Comparison of ENCODE assay signal across 20 cellular contexts in the genomic region with DNA sequence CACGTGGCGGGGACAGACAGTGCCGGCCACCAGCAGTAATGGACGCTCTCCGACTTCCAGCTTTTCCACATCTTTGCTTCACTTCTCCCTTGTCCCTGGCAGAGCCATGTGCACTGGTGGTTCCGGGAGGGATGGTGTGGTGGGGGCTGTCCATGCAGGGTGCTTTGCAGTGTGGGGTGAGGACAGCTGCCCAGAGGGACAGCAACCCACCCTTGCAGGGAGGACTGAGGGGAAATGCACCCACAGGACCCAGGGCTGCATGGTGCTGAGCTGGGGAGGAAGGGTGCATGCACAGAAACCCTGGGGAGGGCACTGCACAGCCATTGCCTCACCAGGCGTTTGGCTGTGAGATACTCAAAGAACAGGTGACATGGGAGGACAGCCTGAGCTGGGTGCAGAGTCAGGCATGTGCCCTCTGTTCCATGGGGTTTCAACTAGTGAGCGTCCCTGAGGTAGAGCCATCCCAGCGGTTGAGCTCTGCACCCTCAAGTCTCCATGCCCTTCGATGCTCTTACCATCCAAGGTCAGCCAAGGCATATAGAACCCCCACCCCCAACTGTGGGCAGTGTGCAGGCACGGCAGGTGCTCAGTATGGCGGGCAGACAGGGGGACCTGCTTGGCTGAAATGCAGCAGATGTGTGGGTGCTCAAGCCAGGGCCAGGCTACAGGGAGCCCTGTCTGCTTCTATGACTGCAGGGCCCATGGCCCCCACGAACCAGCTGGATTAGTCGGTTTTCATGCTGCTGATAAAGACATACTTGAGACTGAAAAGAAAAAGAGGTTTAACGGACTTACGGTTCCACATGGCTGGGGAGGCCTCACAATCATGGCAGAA.
"Had no signal": no experiment of that assay in that cellular context is flagged by ENCODE, and none has a peak within 500 bp of the region (broad histone marks: within the 10 kb centered on the region; RNA-seq: fewer than 3 reads in every experiment).

No MANE protein-coding gene starts in this region.

- H3K9me3 ChIP-seq: prostate gland, right atrium auricular region had no signal

- H3K36me3 Mint-ChIP-seq: activated naive CD8-positive, alpha-beta T cell treated with anti-CD3 and anti-CD28 coated beads, Interleukin-2, amount 10 ng/mL, durations not matched to agents 7 days and 5 days; T-cell had no signal

- H3K27ac Mint-ChIP-seq: activated CD8-positive, alpha-beta T cell treated with anti-CD3 and anti-CD28 coated beads, Interleukin-2, amount 10 ng/mL, durations not matched to agents 7 days and 5 days; activated naive CD8-positive, alpha-beta T cell treated with anti-CD3 and anti-CD28 coated beads, Interleukin-2, amount 10 ng/mL, durations not matched to agents 7 days and 5 days; activated T-cell treated with anti-CD3 and anti-CD28 coated beads, Interleukin-2, amount 50 U/mL, for 24 hours; activated T-helper 2 cell treated with anti-CD3 and anti-CD28 coated beads, Interferon-gamma antibody, Interleukin-2, Interleukin-4, amounts not matched to agents 10 μg/mL and 5 μg/mL and 100 μg/mL, durations not matched to agents 14 hours and 24 hours and 36 hours; mesothelial cell of epicardium; nephron progenitor cell; T-cell had no signal

- H3K27me3 ChIP-seq: right atrium auricular region had no signal

- ATAC-seq: activated CD8-positive, alpha-beta T cell treated with anti-CD3 and anti-CD28 coated beads, Interleukin-2, amount 10 ng/mL, durations not matched to agents 7 days and 5 days; left colon; T-cell had no signal

- H3K27me3 Mint-ChIP-seq: activated CD4-positive, alpha-beta T cell treated with anti-CD3 and anti-CD28 coated beads, Interleukin-2, amount 10 ng/mL, durations not matched to agents 7 days and 5 days; activated naive CD8-positive, alpha-beta T cell treated with anti-CD3 and anti-CD28 coated beads, Interleukin-2, amount 10 ng/mL, durations not matched to agents 7 days and 5 days had no signal

- H3K9me3 Mint-ChIP-seq: activated CD4-positive, alpha-beta T cell treated with anti-CD3 and anti-CD28 coated beads, Interleukin-2, amount 10 ng/mL, durations not matched to agents 7 days and 5 days; activated T-cell treated with anti-CD3 and anti-CD28 coated beads, Interleukin-2, amount 50 U/mL, for 24 hours; mesothelial cell of epicardium; nephron progenitor cell; T-cell had no signal

- H3K4me1 Mint-ChIP-seq: activated CD4-positive, alpha-beta T cell treated with anti-CD3 and anti-CD28 coated beads, Interleukin-2, amount 10 ng/mL, durations not matched to agents 7 days and 5 days; activated naive CD8-positive, alpha-beta T cell treated with anti-CD3 and anti-CD28 coated beads, Interleukin-2, amount 10 ng/mL, durations not matched to agents 7 days and 5 days; T-cell had no signal

- H3K4me3 Mint-ChIP-seq: activated CD4-positive, alpha-beta T cell treated with anti-CD3 and anti-CD28 coated beads, Interleukin-2, amount 10 ng/mL, durations not matched to agents 7 days and 5 days; activated CD8-positive, alpha-beta T cell treated with anti-CD3 and anti-CD28 coated beads, Interleukin-2, amount 10 ng/mL, durations not matched to agents 7 days and 5 days; activated naive CD8-positive, alpha-beta T cell treated with anti-CD3 and anti-CD28 coated beads, Interleukin-2, amount 10 ng/mL, durations not matched to agents 7 days and 5 days; activated T-cell treated with anti-CD3 and anti-CD28 coated beads, Interleukin-2, amount 50 U/mL, for 24 hours; mesothelial cell of epicardium; nephron progenitor cell; T-cell had no signal

- H3K4me1 ChIP-seq: prostate gland had no signal

- H3K36me3 ChIP-seq: prostate gland, right atrium auricular region had no signal

- H3K4me3 ChIP-seq: dorsolateral prefrontal cortex, prostate gland, right atrium auricular region, skin epidermis had no signal

- DNase-seq: activated CD4-positive, alpha-beta T cell treated with anti-CD3 and anti-CD28 coated beads, Interleukin-2, amount 10 ng/mL, durations not matched to agents 7 days and 5 days; activated CD4-positive, CD25-positive, alpha-beta regulatory T cell; activated CD8-positive, alpha-beta T cell treated with anti-CD3 and anti-CD28 coated beads, Interleukin-2, amount 10 ng/mL, durations not matched to agents 7 days and 5 days; activated naive CD4-positive, alpha-beta T cell treated with Interleukin-2 at 50 U/mL for 16 hours; activated naive CD8-positive, alpha-beta T cell treated with anti-CD3 and anti-CD28 coated beads, Interleukin-2, amount 10 ng/mL, durations not matched to agents 7 days and 5 days; activated T-cell treated with anti-CD3 and anti-CD28 coated beads, Interleukin-2, amount 50 U/mL, for 24 hours; amygdala; dorsolateral prefrontal cortex; foreskin fibroblast; islet precursor cell; left colon; nephron progenitor cell; stimulated activated CD4-positive, alpha-beta T cell treated with anti-CD3 and anti-CD28 coated beads, Interleukin-15, amount 100 ng/mL, for 24 hours; stimulated activated CD4-positive, alpha-beta T cell treated with anti-CD3 and anti-CD28 coated beads, Interleukin-2, amount 100 ng/mL, for 48 hours had no signal

- H3K27ac ChIP-seq: dorsolateral prefrontal cortex, prostate gland, right atrium auricular region, skin epidermis had no signal
